In genomic region chr16:4767872-4768548, GRCh38 we compare ENCODE assay signal across 8 cellular contexts. TPM values are rescaled to one million over a fixed set of nuclear protein-coding genes. Genes with fewer than 3 reads are reported as not detected.
DNase-seq lines count a peak whose midpoint lies in the region; ATAC-seq, FAIRE-seq and TF ChIP-seq lines count a peak whose summit lies in the region.

No MANE protein-coding gene starts in this region.

- FAIRE-seq in kidney (lab: Jason Lieb, UNC) = no peak

- no peak for ATAC-seq in GM18907 (IDR thresholded peaks at IDR 0.05; ENCODE audit: unreplicated experiment)

- peak overlapping the region; percentile 79 to 93 for H3K4me3 ChIP-seq in kidney (ENCODE audit: low read length in 2 of 2)

- H3K36me3 ChIP-seq in KOPT-K1 (ENCODE audit: insufficient read depth, low read length) (peaks cover 17% of the 10 kb centered on the region), kidney (ENCODE audit: control insufficient read depth in 1 of 2, insufficient read depth in 2 of 2, low read length in 2 of 2) (peaks cover 6 to 9% of the 10 kb centered on the region in 2 donors)

- H3K9ac ChIP-seq in kidney (ENCODE audit: low read length in 2 of 2) = peak overlapping the region; percentile 50 to 85

- DNase-seq in SIG-M5 treated with dmso at 0.1 percent for 504 hours (lab: John Stamatoyannopoulos, UW; ENCODE audit: unreplicated experiment) = peak; percentile 58
- no peak for DNase-seq in SIG-M5 (lab: John Stamatoyannopoulos, UW)
- DNase-seq in kidney = no peak
- peak in 7 of 49 donors; percentile 3 to 30 (median 15) for DNase-seq in substantia nigra (lab: John Stamatoyannopoulos, UW)
- DNase-seq in GM20000 (ENCODE audit: low spot score) = no peak

- no peaks in the 10 kb centered on the region for H3K9me3 ChIP-seq in KOPT-K1 (ENCODE audit: insufficient read depth, low read length, poor library complexity, severe bottlenecking)
- H3K9me3 ChIP-seq in kidney (ENCODE audit: control insufficient read depth in 1 of 2, low read length in 2 of 2) = no peaks in the 10 kb centered on the region

- H3K4me1 ChIP-seq in kidney (ENCODE audit: control insufficient read depth in 1 of 2, insufficient read depth in 1 of 2, low read depth in 1 of 2, low read length in 2 of 2) = peaks cover 4 to 16% of the 10 kb centered on the region in 2 donors

- H3K27ac ChIP-seq in KOPT-K1 (ENCODE audit: low read depth, low read length, poor library complexity, severe bottlenecking) = peak overlapping the region; percentile 32
- H3K27ac ChIP-seq in angular gyrus (ENCODE audit: low read depth, low read length) = peak overlapping the region; percentile 64
- H3K27ac ChIP-seq in kidney (ENCODE audit: low read depth in 2 of 2, low read length in 2 of 2) = peak overlapping the region; percentile 87 to 89
- peak overlapping the region; percentile 95 for H3K27ac ChIP-seq in substantia nigra (ENCODE audit: low read depth, low read length, poor library complexity, severe bottlenecking)

- intact Hi-C loops in kidney (cut with DNase I) = no loop called here

- no peak for TF ChIP-seq CTCF in kidney (IDR thresholded peaks at IDR 0.05; ENCODE audit: borderline replicate concordance, extremely low read depth, insufficient read depth)
- TF ChIP-seq CTCF in GM20000 (IDR thresholded peaks at IDR 0.05; ENCODE audit: extremely low read depth, missing control alignments) = no peak

RNA-seq across cellular contexts. Expression of gene ZNF500, which starts 1.0 kb away (rescaled TPM):
- 18.3 TPM for total RNA-seq in kidney
- 4.9 TPM for polyA plus RNA-seq in kidney (ENCODE audit: insufficient read depth, low read depth, low replicate concordance)

RNA-seq across cellular contexts. Expression of gene SEPTIN12, which starts 20.1 kb away (rescaled TPM):
- total RNA-seq in kidney = not detected
- polyA plus RNA-seq in kidney (ENCODE audit: insufficient read depth, low read depth, low replicate concordance) = not detected

RNA-seq across cellular contexts. Expression of gene SMIM22, which starts 27.2 kb away (rescaled TPM):
- total RNA-seq in kidney = 36.5 TPM
- 74.2 TPM for polyA plus RNA-seq in kidney (ENCODE audit: insufficient read depth, low read depth, low replicate concordance)

RNA-seq across cellular contexts. Expression of gene DNAAF8, which starts 33.7 kb away (rescaled TPM):
- total RNA-seq in kidney = 1.8 TPM
- polyA plus RNA-seq in kidney (ENCODE audit: insufficient read depth, low read depth, low replicate concordance) = 4.0 TPM

RNA-seq across cellular contexts. Expression of gene ANKS3, which starts 33.9 kb away (rescaled TPM):
- 27.6 TPM for total RNA-seq in kidney
- polyA plus RNA-seq in kidney (ENCODE audit: insufficient read depth, low read depth, low replicate concordance) = 20.7 TPM

Comparison
In these comparisons a context has a peak if more than half of its experiments do, and no peak if none do; other contexts are left out.
1. H3K27ac ChIP-seq: peak in every context shown above with its lines; median percentile 95 in substantia nigra; 88 in kidney; 64 in angular gyrus; 32 in KOPT-K1.